8 cellular contexts compared by ENCODE assay signal in the genomic region with DNA sequence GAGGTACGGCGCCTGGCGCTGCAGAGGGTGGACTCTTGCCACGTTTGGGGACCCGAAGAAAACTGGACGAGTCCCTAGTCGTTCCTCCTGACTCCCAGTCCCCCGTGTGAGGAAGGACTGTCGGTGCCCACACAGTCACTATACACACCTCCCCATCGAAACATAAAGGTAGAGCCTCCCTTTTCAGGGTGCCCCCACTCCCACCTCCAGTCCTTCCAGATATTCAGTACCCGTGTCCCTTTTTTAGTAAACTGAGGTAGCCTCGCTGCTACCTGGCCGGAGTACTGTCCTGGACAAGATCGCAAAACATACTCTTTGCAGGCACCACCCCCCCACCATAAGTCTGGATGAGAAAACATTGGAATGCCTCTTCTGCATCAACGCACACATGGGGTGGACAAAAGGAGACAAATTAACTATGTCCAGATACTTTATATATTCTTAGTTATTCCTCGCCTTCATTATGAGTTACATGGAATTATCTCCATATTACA. TPM values are rescaled to one million over a fixed set of nuclear protein-coding genes. Genes with fewer than 3 reads are reported as not detected.
DNase-seq lines count a peak whose midpoint lies in the region; ATAC-seq and TF ChIP-seq lines count a peak whose summit lies in the region.

No MANE protein-coding gene starts in this region.

- DNase-seq in T-cell = no peak
- no peak for DNase-seq in activated CD4-positive, CD25-positive, alpha-beta regulatory T cell treated with anti-CD3 and anti-CD28 coated beads, Interleukin-2, amount 50 U/mL, for 72 hours
- no peak for DNase-seq in stimulated activated CD4-positive, alpha-beta T cell treated with anti-CD3 and anti-CD28 coated beads, Interleukin-4, amount 100 ng/mL, for 1 hour

- peak overlapping the region; percentile 49 to 99 (median 94) for H3K27ac ChIP-seq in gastroesophageal sphincter
- H3K27ac ChIP-seq in skeletal muscle tissue (ENCODE audit: low read depth, low read length) = peak overlapping the region; percentile 92

- 6 to 9% methylated on average over 11 to 12 of the region's 16 CpGs for WGBS in gastroesophageal sphincter (ENCODE audit: low coverage in 1 of 2), 2 donors

- ATAC-seq in GM21717 (IDR thresholded peaks at IDR 0.05; ENCODE audit: unreplicated experiment) (peak; percentile 1), T-cell (replicated peaks in 1 of 4) (peak in 1 of 4 experiments; percentile 0), gastroesophageal sphincter (no peak), HG02610 (IDR thresholded peaks at IDR 0.05; ENCODE audit: unreplicated experiment) (no peak), GM21576 (IDR thresholded peaks at IDR 0.05; ENCODE audit: unreplicated experiment) (no peak)

- H3K9me3 Mint-ChIP-seq in T-cell = no peaks in the 10 kb centered on the region

- no peak for TF ChIP-seq CTCF in gastroesophageal sphincter (IDR thresholded peaks at IDR 0.05)

- no peaks in the 10 kb centered on the region for H3K36me3 ChIP-seq in gastroesophageal sphincter
- no peaks in the 10 kb centered on the region for H3K36me3 ChIP-seq in skeletal muscle tissue (ENCODE audit: control insufficient read depth in 3 of 3, insufficient read depth in 3 of 3, low read length in 3 of 3)

- POLR2A ChIA-PET in T-cell (lab: Charles Lee) = interaction anchor here in 1 of 2 donors (0.6 kb wide), 1 partner anchor 11 kb away, joined by 4 read pairs; no protein-coding TSS in a partner anchor

- H3K4me3 Mint-ChIP-seq in T-cell = peak overlapping the region; percentile 88 to 97 (median 94)

- H3K27ac Mint-ChIP-seq in T-cell = peak overlapping the region; percentile 89 to 98

- TF ChIP-seq POLR2A in gastroesophageal sphincter (IDR thresholded peaks at IDR 0.05) = no peak

- CTCF ChIA-PET in T-cell (lab: Charles Lee) = no interaction called here

- H3K4me1 Mint-ChIP-seq in T-cell = peaks cover 41 to 47% (median 45%) of the 10 kb centered on the region in 3 donors

- TF ChIP-seq EP300 in gastroesophageal sphincter (IDR thresholded peaks at IDR 0.05) = no peak

- H3K27me3 ChIP-seq in gastroesophageal sphincter (no peaks in the 10 kb centered on the region), skeletal muscle tissue (ENCODE audit: control insufficient read depth in 3 of 3, insufficient read depth in 3 of 3, low read length in 3 of 3) (no peaks in the 10 kb centered on the region)

- H3K36me3 Mint-ChIP-seq in T-cell = peaks cover 4% of the 10 kb centered on the region

- no peaks in the 10 kb centered on the region for H3K27me3 Mint-ChIP-seq in T-cell

- H3K4me1 ChIP-seq in gastroesophageal sphincter (peaks cover 0 to 47% (median 26%) of the 10 kb centered on the region in 3 donors), skeletal muscle tissue (ENCODE audit: control insufficient read depth in 3 of 3, insufficient read depth in 3 of 3, low read length in 3 of 3) (peaks cover 35 to 45% (median 36%) of the 10 kb centered on the region in 3 donors)

- peak overlapping the region; percentile 75 to 99 for H3K4me3 ChIP-seq in gastroesophageal sphincter
- peak overlapping the region; percentile 94 to 95 (median 95) for H3K4me3 ChIP-seq in skeletal muscle tissue (ENCODE audit: low read length in 3 of 3)

- H3K9me3 ChIP-seq in gastroesophageal sphincter = no peaks in the 10 kb centered on the region
- no peaks in the 10 kb centered on the region for H3K9me3 ChIP-seq in skeletal muscle tissue (ENCODE audit: control insufficient read depth in 3 of 3, low read length in 3 of 3)

- peak overlapping the region; percentile 87 to 99 (median 97) for H3K9ac ChIP-seq in skeletal muscle tissue (ENCODE audit: low read depth in 1 of 3, low read length in 3 of 3)

RNA-seq across cellular contexts. Expression of a gene that starts 0.6 kb away (rescaled TPM):
- 100 to 1,000 TPM; 135 to 161 (median 152) TPM for total RNA-seq in T-cell
- 10 to 100 TPM; 23.6 to 75.0 (median 53.8) TPM for total RNA-seq in gastroesophageal sphincter
- 26.1 TPM for total RNA-seq in skeletal muscle tissue

RNA-seq across cellular contexts. Expression of a gene that starts 8.6 kb away (rescaled TPM):
- total RNA-seq in T-cell = 1 to 10 TPM; 2.3 to 5.3 (median 2.5) TPM
- under 1 TPM in 1 of 4 donors, not detected in 3; 0.35 TPM for total RNA-seq in gastroesophageal sphincter
- 0.52 TPM for total RNA-seq in skeletal muscle tissue

RNA-seq across cellular contexts. Expression of a gene that starts 33.4 kb away (rescaled TPM):
- total RNA-seq in T-cell = under 1 TPM; 0.12 to 0.45 (median 0.38) TPM
- total RNA-seq in gastroesophageal sphincter = 1 to 10 TPM in 2 of 4 donors, under 1 TPM in 2; 0.54 to 1.2 (median 0.85) TPM
- 1.6 TPM for total RNA-seq in skeletal muscle tissue

RNA-seq across cellular contexts. Expression of a gene that starts 42.6 kb away (rescaled TPM):
- total RNA-seq in T-cell (10 to 100 TPM; 42.5 to 54.6 (median 48.3) TPM), gastroesophageal sphincter (10 to 100 TPM; 55.9 to 79.9 (median 64.2) TPM), skeletal muscle tissue (41.8 TPM)

RNA-seq across cellular contexts. Expression of a gene that starts 49.4 kb away (rescaled TPM):
- total RNA-seq in T-cell (100 to 1,000 TPM; 159 to 302 (median 224) TPM), gastroesophageal sphincter (10 to 100 TPM; 17.6 to 77.5 (median 37.5) TPM), skeletal muscle tissue (21.4 TPM)
